Comparison of ENCODE assay signal across 8 cellular contexts in genomic region chr3:173395412-173396181, GRCh38. TPM values are rescaled to one million over a fixed set of nuclear protein-coding genes. Genes with fewer than 3 reads are reported as not detected.
DNase-seq lines count a peak whose midpoint lies in the region; ATAC-seq and TF ChIP-seq lines count a peak whose summit lies in the region.

No MANE protein-coding gene starts in this region.

- peaks cover 11% of the 10 kb centered on the region for H3K27me3 ChIP-seq in CD8-positive, alpha-beta T cell (ENCODE audit: insufficient read depth, low read length)
- peaks cover 0 to 36% (median 0%) of the 10 kb centered on the region in 4 donors for H3K27me3 ChIP-seq in esophagus squamous epithelium

- no peak for TF ChIP-seq CTCF in CD8-positive, alpha-beta T cell (IDR thresholded peaks at IDR 0.05)
- no peak for TF ChIP-seq CTCF in esophagus squamous epithelium (IDR thresholded peaks at IDR 0.05)

- WGBS in esophagus squamous epithelium, 2 donors: 1% methylated on average over 40 to 55 of the region's 71 CpGs

- H3K9me3 Mint-ChIP-seq in CD8-positive, alpha-beta T cell: peaks cover 2% of the 10 kb centered on the region

- POLR2A ChIA-PET in CD8-positive, alpha-beta T cell (lab: Charles Lee): no interaction called here

- peak; percentile 6 to 57 (median 20) for DNase-seq in CD8-positive, alpha-beta T cell
- peak; percentile 98 for DNase-seq in NCI-H446 treated with DMSO at 0.1 percent for 48 hours (lab: John Stamatoyannopoulos, UW)
- DNase-seq in activated T-cell treated with anti-CD3 and anti-CD28 coated beads for 48 hours (ENCODE audit: low read depth): peak; percentile 42
- DNase-seq in esophagus squamous epithelium (lab: John Stamatoyannopoulos, UW): no peak
- peak; percentile 89 for DNase-seq in mucosa of gallbladder (ENCODE audit: low spot score)
- DNase-seq in stromal cell of bone marrow (ENCODE audit: low read depth): peak; percentile 77

- CTCF ChIA-PET in CD8-positive, alpha-beta T cell (lab: Charles Lee): interaction anchor here (0.8 kb wide), 1 partner anchor 98 kb away, joined by 3 read pairs; no protein-coding TSS in a partner anchor

- H3K4me3 ChIP-seq in CD8-positive, alpha-beta T cell (ENCODE audit: low read depth, low read length): peak overlapping the region; percentile 20
- peak overlapping the region; percentile 56 to 85 (median 76) for H3K4me3 ChIP-seq in esophagus squamous epithelium

- no peaks in the 10 kb centered on the region for H3K36me3 ChIP-seq in CD8-positive, alpha-beta T cell (ENCODE audit: insufficient read depth, low read length)
- H3K36me3 ChIP-seq in esophagus squamous epithelium: no peaks in the 10 kb centered on the region

- H3K4me1 ChIP-seq in CD8-positive, alpha-beta T cell (ENCODE audit: insufficient read depth, low read length): peaks cover 18% of the 10 kb centered on the region
- peaks cover 10 to 50% (median 10%) of the 10 kb centered on the region in 3 donors for H3K4me1 ChIP-seq in esophagus squamous epithelium

- intact Hi-C loops in CD8-positive, alpha-beta T cell (cut with DNase I, micrococcal nuclease): no loop called here
- intact Hi-C loops in esophagus squamous epithelium (cut with DNase I): no loop called here

- H3K27me3 Mint-ChIP-seq in CD8-positive, alpha-beta T cell (ENCODE audit: low read depth): peaks cover 63% of the 10 kb centered on the region

- H3K4me3 Mint-ChIP-seq in CD8-positive, alpha-beta T cell: peak overlapping the region; percentile 75

- no peak overlapping the region for H3K27ac ChIP-seq in CD8-positive, alpha-beta T cell (ENCODE audit: low read depth, low read length)
- H3K27ac ChIP-seq in esophagus squamous epithelium: peak overlapping the region; percentile 73 to 92 (median 89)

- no peaks in the 10 kb centered on the region for H3K36me3 Mint-ChIP-seq in CD8-positive, alpha-beta T cell

- H3K4me1 Mint-ChIP-seq in CD8-positive, alpha-beta T cell (ENCODE audit: low read depth): peaks cover 30% of the 10 kb centered on the region

- peak; percentile 81 for ATAC-seq in CD8-positive, alpha-beta T cell
- ATAC-seq in GM19395 (IDR thresholded peaks at IDR 0.05; ENCODE audit: unreplicated experiment) (peak; percentile 93), HG03442 (IDR thresholded peaks at IDR 0.05; ENCODE audit: unreplicated experiment) (peak; percentile 92)

- TF ChIP-seq POLR2A in esophagus squamous epithelium (IDR thresholded peaks at IDR 0.05): peak in 2 of 4 donors; percentile 59 to 71

- H3K27ac Mint-ChIP-seq in CD8-positive, alpha-beta T cell: no peak overlapping the region

- H3K9me3 ChIP-seq in CD8-positive, alpha-beta T cell (ENCODE audit: low read length): no peaks in the 10 kb centered on the region
- no peaks in the 10 kb centered on the region for H3K9me3 ChIP-seq in esophagus squamous epithelium

RNA-seq across cellular contexts. Expression of gene NLGN1, which starts 1.9 kb away (rescaled TPM):
- total RNA-seq in CD8-positive, alpha-beta T cell: not detected
- total RNA-seq in esophagus squamous epithelium (10 to 100 TPM in 1 of 4 donors, 1 to 10 TPM in 1, under 1 TPM in 2; 0.34 to 12.6 (median 2.9) TPM), mucosa of gallbladder (8.8 TPM)
